2 cellular contexts compared by ENCODE assay signal in the genomic region with DNA sequence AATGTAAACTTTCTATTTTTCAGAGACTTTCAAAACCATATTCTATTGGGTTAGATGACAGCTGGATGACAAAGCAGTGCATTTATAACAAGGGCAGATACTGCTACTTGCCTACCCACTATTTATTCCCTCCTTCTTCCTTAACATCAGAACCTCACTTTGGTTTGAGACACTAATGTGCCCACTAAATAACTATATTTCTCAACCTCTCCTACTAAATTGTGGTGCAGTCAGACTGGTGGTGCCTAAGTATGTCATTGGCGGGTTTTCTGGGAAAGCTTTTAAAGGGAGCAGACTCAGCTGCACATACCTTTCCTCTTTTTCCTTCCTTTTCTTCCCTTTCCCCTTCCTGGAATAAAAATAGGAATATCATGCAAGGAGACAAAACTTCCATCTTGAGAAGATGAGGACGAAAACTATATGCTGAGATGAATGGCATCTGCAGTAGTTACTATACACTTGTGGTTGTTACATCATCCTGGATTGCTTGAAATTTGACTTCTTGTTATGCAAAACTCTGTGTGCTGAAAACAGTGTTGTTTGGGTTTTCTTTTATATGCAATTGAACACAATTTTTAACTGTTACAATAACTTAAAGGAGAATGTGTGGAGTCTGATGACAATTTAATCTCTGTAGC.
TF ChIP-seq lines count a peak whose summit lies in the region.

No MANE protein-coding gene starts in this region.

TF ChIP-seq in H1, 55 proteins besides CTCF, POLR2A, EP300 and RAD21:
- TF ChIP-seq, protein P1, sequence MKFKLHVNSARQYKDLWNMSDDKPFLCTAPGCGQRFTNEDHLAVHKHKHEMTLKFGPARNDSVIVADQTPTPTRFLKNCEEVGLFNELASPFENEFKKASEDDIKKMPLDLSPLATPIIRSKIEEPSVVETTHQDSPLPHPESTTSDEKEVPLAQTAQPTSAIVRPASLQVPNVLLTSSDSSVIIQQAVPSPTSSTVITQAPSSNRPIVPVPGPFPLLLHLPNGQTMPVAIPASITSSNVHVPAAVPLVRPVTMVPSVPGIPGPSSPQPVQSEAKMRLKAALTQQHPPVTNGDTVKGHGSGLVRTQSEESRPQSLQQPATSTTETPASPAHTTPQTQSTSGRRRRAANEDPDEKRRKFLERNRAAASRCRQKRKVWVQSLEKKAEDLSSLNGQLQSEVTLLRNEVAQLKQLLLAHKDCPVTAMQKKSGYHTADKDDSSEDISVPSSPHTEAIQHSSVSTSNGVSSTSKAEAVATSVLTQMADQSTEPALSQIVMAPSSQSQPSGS (IDR thresholded peaks at IDR 0.05; ENCODE audit: low read length) = no peak
- TF ChIP-seq, protein P2, sequence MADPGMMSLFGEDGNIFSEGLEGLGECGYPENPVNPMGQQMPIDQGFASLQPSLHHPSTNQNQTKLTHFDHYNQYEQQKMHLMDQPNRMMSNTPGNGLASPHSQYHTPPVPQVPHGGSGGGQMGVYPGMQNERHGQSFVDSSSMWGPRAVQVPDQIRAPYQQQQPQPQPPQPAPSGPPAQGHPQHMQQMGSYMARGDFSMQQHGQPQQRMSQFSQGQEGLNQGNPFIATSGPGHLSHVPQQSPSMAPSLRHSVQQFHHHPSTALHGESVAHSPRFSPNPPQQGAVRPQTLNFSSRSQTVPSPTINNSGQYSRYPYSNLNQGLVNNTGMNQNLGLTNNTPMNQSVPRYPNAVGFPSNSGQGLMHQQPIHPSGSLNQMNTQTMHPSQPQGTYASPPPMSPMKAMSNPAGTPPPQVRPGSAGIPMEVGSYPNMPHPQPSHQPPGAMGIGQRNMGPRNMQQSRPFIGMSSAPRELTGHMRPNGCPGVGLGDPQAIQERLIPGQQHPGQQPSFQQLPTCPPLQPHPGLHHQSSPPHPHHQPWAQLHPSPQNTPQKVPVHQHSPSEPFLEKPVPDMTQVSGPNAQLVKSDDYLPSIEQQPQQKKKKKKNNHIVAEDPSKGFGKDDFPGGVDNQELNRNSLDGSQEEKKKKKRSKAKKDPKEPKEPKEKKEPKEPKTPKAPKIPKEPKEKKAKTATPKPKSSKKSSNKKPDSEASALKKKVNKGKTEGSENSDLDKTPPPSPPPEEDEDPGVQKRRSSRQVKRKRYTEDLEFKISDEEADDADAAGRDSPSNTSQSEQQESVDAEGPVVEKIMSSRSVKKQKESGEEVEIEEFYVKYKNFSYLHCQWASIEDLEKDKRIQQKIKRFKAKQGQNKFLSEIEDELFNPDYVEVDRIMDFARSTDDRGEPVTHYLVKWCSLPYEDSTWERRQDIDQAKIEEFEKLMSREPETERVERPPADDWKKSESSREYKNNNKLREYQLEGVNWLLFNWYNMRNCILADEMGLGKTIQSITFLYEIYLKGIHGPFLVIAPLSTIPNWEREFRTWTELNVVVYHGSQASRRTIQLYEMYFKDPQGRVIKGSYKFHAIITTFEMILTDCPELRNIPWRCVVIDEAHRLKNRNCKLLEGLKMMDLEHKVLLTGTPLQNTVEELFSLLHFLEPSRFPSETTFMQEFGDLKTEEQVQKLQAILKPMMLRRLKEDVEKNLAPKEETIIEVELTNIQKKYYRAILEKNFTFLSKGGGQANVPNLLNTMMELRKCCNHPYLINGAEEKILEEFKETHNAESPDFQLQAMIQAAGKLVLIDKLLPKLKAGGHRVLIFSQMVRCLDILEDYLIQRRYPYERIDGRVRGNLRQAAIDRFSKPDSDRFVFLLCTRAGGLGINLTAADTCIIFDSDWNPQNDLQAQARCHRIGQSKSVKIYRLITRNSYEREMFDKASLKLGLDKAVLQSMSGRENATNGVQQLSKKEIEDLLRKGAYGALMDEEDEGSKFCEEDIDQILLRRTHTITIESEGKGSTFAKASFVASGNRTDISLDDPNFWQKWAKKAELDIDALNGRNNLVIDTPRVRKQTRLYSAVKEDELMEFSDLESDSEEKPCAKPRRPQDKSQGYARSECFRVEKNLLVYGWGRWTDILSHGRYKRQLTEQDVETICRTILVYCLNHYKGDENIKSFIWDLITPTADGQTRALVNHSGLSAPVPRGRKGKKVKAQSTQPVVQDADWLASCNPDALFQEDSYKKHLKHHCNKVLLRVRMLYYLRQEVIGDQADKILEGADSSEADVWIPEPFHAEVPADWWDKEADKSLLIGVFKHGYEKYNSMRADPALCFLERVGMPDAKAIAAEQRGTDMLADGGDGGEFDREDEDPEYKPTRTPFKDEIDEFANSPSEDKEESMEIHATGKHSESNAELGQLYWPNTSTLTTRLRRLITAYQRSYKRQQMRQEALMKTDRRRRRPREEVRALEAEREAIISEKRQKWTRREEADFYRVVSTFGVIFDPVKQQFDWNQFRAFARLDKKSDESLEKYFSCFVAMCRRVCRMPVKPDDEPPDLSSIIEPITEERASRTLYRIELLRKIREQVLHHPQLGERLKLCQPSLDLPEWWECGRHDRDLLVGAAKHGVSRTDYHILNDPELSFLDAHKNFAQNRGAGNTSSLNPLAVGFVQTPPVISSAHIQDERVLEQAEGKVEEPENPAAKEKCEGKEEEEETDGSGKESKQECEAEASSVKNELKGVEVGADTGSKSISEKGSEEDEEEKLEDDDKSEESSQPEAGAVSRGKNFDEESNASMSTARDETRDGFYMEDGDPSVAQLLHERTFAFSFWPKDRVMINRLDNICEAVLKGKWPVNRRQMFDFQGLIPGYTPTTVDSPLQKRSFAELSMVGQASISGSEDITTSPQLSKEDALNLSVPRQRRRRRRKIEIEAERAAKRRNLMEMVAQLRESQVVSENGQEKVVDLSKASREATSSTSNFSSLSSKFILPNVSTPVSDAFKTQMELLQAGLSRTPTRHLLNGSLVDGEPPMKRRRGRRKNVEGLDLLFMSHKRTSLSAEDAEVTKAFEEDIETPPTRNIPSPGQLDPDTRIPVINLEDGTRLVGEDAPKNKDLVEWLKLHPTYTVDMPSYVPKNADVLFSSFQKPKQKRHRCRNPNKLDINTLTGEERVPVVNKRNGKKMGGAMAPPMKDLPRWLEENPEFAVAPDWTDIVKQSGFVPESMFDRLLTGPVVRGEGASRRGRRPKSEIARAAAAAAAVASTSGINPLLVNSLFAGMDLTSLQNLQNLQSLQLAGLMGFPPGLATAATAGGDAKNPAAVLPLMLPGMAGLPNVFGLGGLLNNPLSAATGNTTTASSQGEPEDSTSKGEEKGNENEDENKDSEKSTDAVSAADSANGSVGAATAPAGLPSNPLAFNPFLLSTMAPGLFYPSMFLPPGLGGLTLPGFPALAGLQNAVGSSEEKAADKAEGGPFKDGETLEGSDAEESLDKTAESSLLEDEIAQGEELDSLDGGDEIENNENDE (IDR thresholded peaks at IDR 0.05; ENCODE audit: insufficient replicate concordance, low read length) = peak; percentile 37
- TF ChIP-seq GTF2F1 (IDR thresholded peaks at IDR 0.05; ENCODE audit: borderline replicate concordance, low read depth, low read length) (no peak), TEAD4 (IDR thresholded peaks at IDR 0.05; ENCODE audit: low read depth, low read length) (no peak), ASH2L (IDR thresholded peaks at IDR 0.05; ENCODE audit: low read length) (no peak), CEBPB (IDR thresholded peaks at IDR 0.05; ENCODE audit: low read depth, low read length) (peak; percentile 69; the same call in 1 of the 2 replicates), SAP30 (IDR thresholded peaks at IDR 0.05; ENCODE audit: insufficient read depth, insufficient replicate concordance, low read length) (no peak), BCL11A (IDR thresholded peaks at IDR 0.05; ENCODE audit: low read depth in 2 of 2, low read length in 2 of 2) (no peak), JUN (IDR thresholded peaks at IDR 0.05; ENCODE audit: low read depth, low read length) (no peak), CREB1 (IDR thresholded peaks at IDR 0.05) (no peak), CBX5 (IDR thresholded peaks at IDR 0.05; ENCODE audit: low read depth, low read length) (no peak), ZNF274 (IDR thresholded peaks at IDR 0.05; ENCODE audit: borderline replicate concordance, extremely low read depth, low read length) (no peak)

TF ChIP-seq in neural cell, 6 proteins besides CTCF, POLR2A, EP300 and RAD21:
- TF ChIP-seq EZH2 (IDR thresholded peaks at IDR 0.05; ENCODE audit: borderline replicate concordance, insufficient read depth, low read length, poor library complexity, severe bottlenecking) (no peak), POLR2AphosphoS5 (IDR thresholded peaks at IDR 0.05) (no peak), TAF1 (IDR thresholded peaks at IDR 0.05; ENCODE audit: low read depth) (no peak), MXI1 (conservative IDR thresholded peaks at IDR 0.05; ENCODE audit: poor library complexity, severe bottlenecking) (no peak), SMC3 (conservative IDR thresholded peaks at IDR 0.05; ENCODE audit: poor library complexity) (no peak)
- TF ChIP-seq, protein P3, sequence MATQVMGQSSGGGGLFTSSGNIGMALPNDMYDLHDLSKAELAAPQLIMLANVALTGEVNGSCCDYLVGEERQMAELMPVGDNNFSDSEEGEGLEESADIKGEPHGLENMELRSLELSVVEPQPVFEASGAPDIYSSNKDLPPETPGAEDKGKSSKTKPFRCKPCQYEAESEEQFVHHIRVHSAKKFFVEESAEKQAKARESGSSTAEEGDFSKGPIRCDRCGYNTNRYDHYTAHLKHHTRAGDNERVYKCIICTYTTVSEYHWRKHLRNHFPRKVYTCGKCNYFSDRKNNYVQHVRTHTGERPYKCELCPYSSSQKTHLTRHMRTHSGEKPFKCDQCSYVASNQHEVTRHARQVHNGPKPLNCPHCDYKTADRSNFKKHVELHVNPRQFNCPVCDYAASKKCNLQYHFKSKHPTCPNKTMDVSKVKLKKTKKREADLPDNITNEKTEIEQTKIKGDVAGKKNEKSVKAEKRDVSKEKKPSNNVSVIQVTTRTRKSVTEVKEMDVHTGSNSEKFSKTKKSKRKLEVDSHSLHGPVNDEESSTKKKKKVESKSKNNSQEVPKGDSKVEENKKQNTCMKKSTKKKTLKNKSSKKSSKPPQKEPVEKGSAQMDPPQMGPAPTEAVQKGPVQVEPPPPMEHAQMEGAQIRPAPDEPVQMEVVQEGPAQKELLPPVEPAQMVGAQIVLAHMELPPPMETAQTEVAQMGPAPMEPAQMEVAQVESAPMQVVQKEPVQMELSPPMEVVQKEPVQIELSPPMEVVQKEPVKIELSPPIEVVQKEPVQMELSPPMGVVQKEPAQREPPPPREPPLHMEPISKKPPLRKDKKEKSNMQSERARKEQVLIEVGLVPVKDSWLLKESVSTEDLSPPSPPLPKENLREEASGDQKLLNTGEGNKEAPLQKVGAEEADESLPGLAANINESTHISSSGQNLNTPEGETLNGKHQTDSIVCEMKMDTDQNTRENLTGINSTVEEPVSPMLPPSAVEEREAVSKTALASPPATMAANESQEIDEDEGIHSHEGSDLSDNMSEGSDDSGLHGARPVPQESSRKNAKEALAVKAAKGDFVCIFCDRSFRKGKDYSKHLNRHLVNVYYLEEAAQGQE (IDR thresholded peaks at IDR 0.05; ENCODE audit: borderline replicate concordance) = peak; percentile 67
